26 cellular contexts compared by ENCODE assay signal in the genomic region with DNA sequence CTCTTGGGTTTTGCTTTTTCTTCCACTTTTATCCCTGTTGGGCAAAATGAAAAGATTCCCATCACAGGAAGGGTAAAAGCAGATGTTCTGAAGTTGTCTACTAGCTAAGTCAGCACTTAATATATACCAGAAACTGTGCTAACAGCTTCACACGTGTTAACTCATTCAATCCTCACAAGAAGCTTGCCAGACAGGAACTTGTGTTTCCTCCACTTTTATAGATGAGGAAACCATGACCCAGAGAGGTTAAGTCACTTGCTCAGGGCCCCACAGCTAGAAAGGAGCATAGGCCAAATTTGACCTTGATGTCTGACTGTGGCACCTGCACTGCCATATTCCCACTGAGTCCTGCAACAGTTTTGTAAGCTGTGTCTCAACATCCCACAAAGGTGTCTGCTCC.
"Had no signal": no experiment of that assay in that cellular context is flagged by ENCODE, and none has a peak within 500 bp of the region (broad histone marks: within the 10 kb centered on the region; RNA-seq: fewer than 3 reads in every experiment).

No MANE protein-coding gene starts in this region.

- H3K27me3 ChIP-seq: heart left ventricle, hepatocyte, left lung, ovary, right lobe of liver, thyroid gland had no signal

- H3K27ac ChIP-seq: dorsolateral prefrontal cortex, esophagus squamous epithelium, heart left ventricle, hepatocyte, left lung, ovary, right lobe of liver, thyroid gland had no signal

- H3K9me3 Mint-ChIP-seq: naive thymus-derived CD8-positive, alpha-beta T cell had no signal

- H3K9me3 ChIP-seq: esophagus squamous epithelium, heart left ventricle, left lung, ovary, right lobe of liver, thyroid gland had no signal

- H3K27ac Mint-ChIP-seq: nephron progenitor cell; stimulated activated naive CD8-positive, alpha-beta T cell treated with anti-CD3 and anti-CD28 coated beads, Interleukin-15, amount 100 ng/mL, for 72 hours had no signal

- H3K4me2 ChIP-seq: hepatocyte had no signal

- H3K36me3 Mint-ChIP-seq: naive thymus-derived CD8-positive, alpha-beta T cell had no signal

- H3K36me3 ChIP-seq: esophagus squamous epithelium, heart left ventricle, left lung, ovary, right lobe of liver, thyroid gland had no signal

- H3K4me1 ChIP-seq: esophagus squamous epithelium, heart left ventricle, left lung, right lobe of liver, thyroid gland had no signal

- H3K4me3 ChIP-seq: dorsolateral prefrontal cortex, esophagus squamous epithelium, heart left ventricle, hepatocyte, left lung, ovary, right lobe of liver, thyroid gland had no signal

- H3K27me3 Mint-ChIP-seq: naive thymus-derived CD8-positive, alpha-beta T cell; stimulated activated naive CD8-positive, alpha-beta T cell treated with anti-CD3 and anti-CD28 coated beads, Interleukin-15, amount 100 ng/mL, for 72 hours had no signal

- H3K79me2 ChIP-seq: hepatocyte had no signal

- ATAC-seq: heart left ventricle, left cardiac atrium, left lung had no signal

- H2AFZ ChIP-seq: hepatocyte had no signal

- H3K4me3 Mint-ChIP-seq: nephron progenitor cell; stimulated activated naive CD8-positive, alpha-beta T cell treated with anti-CD3 and anti-CD28 coated beads, Interleukin-15, amount 100 ng/mL, for 72 hours had no signal

- DNase-seq: cerebellar nuclear complex; cortex of kidney; dorsolateral prefrontal cortex; effector CD4-positive, alpha-beta T cell; erythroblast; esophagus squamous epithelium; heart left ventricle; left cardiac atrium; left lung; midbrain; naive thymus-derived CD8-positive, alpha-beta T cell; nephron progenitor cell; nucleus accumbens; ovary; posterior cingulate gyrus; right lobe of liver; small intestine; stimulated activated CD4-positive, alpha-beta T cell treated with anti-CD3 and anti-CD28 coated beads, Interleukin-12 subunit alpha, Interleukin-12 subunit beta, amount 100 ng/mL, for 4 hours; stimulated activated CD4-positive, alpha-beta T cell treated with anti-CD3 and anti-CD28 coated beads, Interleukin-1b, Interleukin-23, amount 100 ng/mL, for 48 hours; stimulated activated CD4-positive, alpha-beta T cell treated with anti-CD3 and anti-CD28 coated beads, Interleukin-4, amount 100 ng/mL, for 1 hour; stimulated activated CD8-positive, alpha-beta memory T cell treated with anti-CD3 and anti-CD28 coated beads, Interleukin-4, amount 100 ng/mL, for 48 hours; stimulated activated naive CD4-positive, alpha-beta T cell; stimulated activated naive CD8-positive, alpha-beta T cell treated with anti-CD3 and anti-CD28 coated beads, Interleukin-15, amount 100 ng/mL, for 72 hours; thyroid gland; trophoblast cell had no signal
